In the genomic region with DNA sequence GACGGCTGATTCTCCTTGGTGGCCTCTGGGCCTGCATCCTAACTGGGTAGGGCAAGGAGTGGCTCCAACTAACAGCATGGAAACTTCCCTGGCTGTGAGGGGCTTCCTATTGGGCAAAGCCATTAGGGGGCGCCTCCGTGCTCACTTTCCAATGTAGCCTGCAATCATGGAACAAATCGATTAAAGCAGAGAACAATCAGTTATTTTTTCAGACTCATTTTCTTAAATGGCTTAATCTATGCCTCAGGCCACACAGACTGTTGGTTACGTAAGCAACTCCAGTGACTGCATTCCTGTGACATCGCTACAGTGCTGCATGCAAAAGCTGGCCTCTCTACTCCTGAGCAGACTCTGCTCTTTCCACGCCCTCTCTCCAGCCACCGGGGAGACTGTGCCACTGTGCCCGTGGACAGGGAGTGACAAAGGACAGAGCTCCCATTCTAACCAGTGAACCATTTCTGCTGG, we compare ENCODE assay signal across 11 cellular contexts.
A peak's percentile ranks its signal among the peaks of the same experiment; 100 is the strongest.
DNase-seq lines count a peak whose midpoint lies in the region; ATAC-seq and TF ChIP-seq lines count a peak whose summit lies in the region.
"Had no signal": no experiment of that assay in that cellular context is flagged by ENCODE, and none has a peak within 500 bp of the region (broad histone marks: within the 10 kb centered on the region; RNA-seq: fewer than 3 reads in every experiment).

No MANE protein-coding gene starts in this region.

- DNase-seq in activated CD4-positive, alpha-beta T cell treated with anti-CD3 and anti-CD28 coated beads for 36 hours = peak; percentile 16
- DNase-seq in activated CD4-positive, alpha-beta T cell treated with anti-CD3 and anti-CD28 coated beads, Interleukin-2, amount 50 U/mL, for 1 hour = no peak
- DNase-seq in RWPE2 (ENCODE audit: low spot score) (peak; percentile 67), fibroblast of villous mesenchyme (ENCODE audit: low read depth) (peak; percentile 49), stromal cell of bone marrow (ENCODE audit: low read depth) (peak; percentile 8)
- DNase-seq: activated B cell treated with CpG ODN at 0.5 μM for 24 hours, immature natural killer cell had no signal

- H3K4me1 Mint-ChIP-seq in activated CD4-positive, alpha-beta T cell treated with anti-CD3 and anti-CD28 coated beads for 36 hours = no peaks in the 10 kb centered on the region
- H3K4me1 Mint-ChIP-seq: activated B cell treated with CpG ODN at 0.5 μM for 24 hours, immature natural killer cell had no signal

- H3K4me3 Mint-ChIP-seq in activated CD4-positive, alpha-beta T cell treated with anti-CD3 and anti-CD28 coated beads for 36 hours = no peak overlapping the region
- H3K4me3 Mint-ChIP-seq: activated B cell treated with CpG ODN at 0.5 μM for 24 hours, immature natural killer cell had no signal

- no peaks in the 10 kb centered on the region for H3K9me3 Mint-ChIP-seq in activated CD4-positive, alpha-beta T cell treated with anti-CD3 and anti-CD28 coated beads for 36 hours (ENCODE audit: low read depth)
- H3K9me3 Mint-ChIP-seq: immature natural killer cell had no signal

- peaks cover 16% of the 10 kb centered on the region for H3K27me3 Mint-ChIP-seq in activated CD4-positive, alpha-beta T cell treated with anti-CD3 and anti-CD28 coated beads for 36 hours

- H3K27me3 ChIP-seq in RWPE2 (ENCODE audit: insufficient read depth, poor library complexity, severe bottlenecking) = no peaks in the 10 kb centered on the region
- H3K27me3 ChIP-seq: ascending aorta had no signal

- no peak for ATAC-seq in activated CD4-positive, alpha-beta T cell treated with anti-CD3 and anti-CD28 coated beads for 36 hours
- peak; percentile 20 for ATAC-seq in RWPE2 (ENCODE audit: low read depth)
- ATAC-seq in HG02571 (IDR thresholded peaks at IDR 0.05; ENCODE audit: unreplicated experiment) = no peak
- ATAC-seq in HG03521 (IDR thresholded peaks at IDR 0.05; ENCODE audit: unreplicated experiment) = no peak
- no peak for ATAC-seq in GM19324 (IDR thresholded peaks at IDR 0.05; ENCODE audit: low FRiP score, unreplicated experiment)

- peaks cover 40% of the 10 kb centered on the region for H3K4me1 ChIP-seq in RWPE2 (ENCODE audit: insufficient read depth, poor library complexity, severe bottlenecking)
- H3K4me1 ChIP-seq: ascending aorta had no signal

- no peaks in the 10 kb centered on the region for H3K9me3 ChIP-seq in RWPE2 (ENCODE audit: severe bottlenecking)

- H3K36me3 Mint-ChIP-seq in activated CD4-positive, alpha-beta T cell treated with anti-CD3 and anti-CD28 coated beads for 36 hours (ENCODE audit: low read depth) = no peaks in the 10 kb centered on the region
- H3K36me3 Mint-ChIP-seq: immature natural killer cell had no signal

- no peaks in the 10 kb centered on the region for H3K36me3 ChIP-seq in RWPE2 (ENCODE audit: low read depth)
- H3K36me3 ChIP-seq: ascending aorta had no signal

- H3K4me3 ChIP-seq in RWPE2 (ENCODE audit: severe bottlenecking) (no peak overlapping the region), fibroblast of villous mesenchyme (ENCODE audit: low read depth, low read length) (no peak overlapping the region)
- H3K4me3 ChIP-seq: ascending aorta had no signal

- TF ChIP-seq CTCF in RWPE2 (IDR thresholded peaks at IDR 0.05; ENCODE audit: poor library complexity, severe bottlenecking) (peak; percentile 32), fibroblast of villous mesenchyme (IDR thresholded peaks at IDR 0.05; ENCODE audit: insufficient read depth, low read depth, low read length) (no peak)

- CTCF ChIA-PET in activated CD4-positive, alpha-beta T cell treated with anti-CD3 and anti-CD28 coated beads for 36 hours (lab: Charles Lee) = interaction anchor here (0.8 kb wide), 1 partner anchor 43 kb away, joined by 3 read pairs; no protein-coding TSS in a partner anchor

- POLR2A ChIA-PET in activated CD4-positive, alpha-beta T cell treated with anti-CD3 and anti-CD28 coated beads for 36 hours (lab: Charles Lee) = no interaction called here

- H3K27ac Mint-ChIP-seq in activated CD4-positive, alpha-beta T cell treated with anti-CD3 and anti-CD28 coated beads for 36 hours = no peak overlapping the region
- H3K27ac Mint-ChIP-seq: activated B cell treated with CpG ODN at 0.5 μM for 24 hours, immature natural killer cell had no signal

- intact Hi-C loops in activated CD4-positive, alpha-beta T cell treated with anti-CD3 and anti-CD28 coated beads for 36 hours (cut with DNase I, micrococcal nuclease) = no loop called here

- H3K27ac ChIP-seq in RWPE2 (ENCODE audit: poor library complexity, severe bottlenecking) = peak overlapping the region; percentile 72
- H3K27ac ChIP-seq: ascending aorta had no signal
